ENCODE assay signal across 9 cellular contexts in genomic region chr4:158667651-158668198, GRCh38. TPM values are rescaled to one million over a fixed set of nuclear protein-coding genes. Genes with fewer than 3 reads are reported as not detected.
A peak's percentile ranks its signal among the peaks of the same experiment; 100 is the strongest.
DNase-seq lines count a peak whose midpoint lies in the region; ATAC-seq and TF ChIP-seq lines count a peak whose summit lies in the region.
"Had no signal": no experiment of that assay in that cellular context is flagged by ENCODE, and none has a peak within 500 bp of the region (broad histone marks: within the 10 kb centered on the region; RNA-seq: fewer than 3 reads in every experiment).

No MANE protein-coding gene starts in this region.

- H3K79me2 ChIP-seq in hepatocyte = peaks cover 36% of the 10 kb centered on the region

- H3K4me3 Mint-ChIP-seq in CD8-positive, alpha-beta memory T cell = no peak overlapping the region
- no peak overlapping the region for H3K4me3 Mint-ChIP-seq in WTC11

- peak overlapping the region in 1 of 8 donors; percentile 12 for H3K27ac Mint-ChIP-seq in CD8-positive, alpha-beta memory T cell
- H3K27ac Mint-ChIP-seq in WTC11 = no peak overlapping the region

- WGBS in hepatocyte (ENCODE audit: low lambda C conversion rate, missing lambda C conversion rate) = 76% methylated on average over 3 of the region's 3 CpGs

- peaks cover 9% of the 10 kb centered on the region for H3K4me1 ChIP-seq in CD8-positive, alpha-beta memory T cell (ENCODE audit: insufficient read depth, low read length)
- H3K4me1 ChIP-seq in hepatocyte (ENCODE audit: insufficient read depth) = no peaks in the 10 kb centered on the region

- no peak overlapping the region for H3K27ac ChIP-seq in CD8-positive, alpha-beta memory T cell (ENCODE audit: low read depth, low read length)
- H3K27ac ChIP-seq in hepatocyte = no peak overlapping the region
- H3K27ac ChIP-seq: epithelial cell of prostate had no signal

- no peak overlapping the region for H3K4me3 ChIP-seq in CD8-positive, alpha-beta memory T cell (ENCODE audit: low read length)
- H3K4me3 ChIP-seq in hepatocyte = no peak overlapping the region

- H2AFZ ChIP-seq in hepatocyte = no peak overlapping the region

- H3K36me3 Mint-ChIP-seq in CD8-positive, alpha-beta memory T cell = peaks cover 0 to 11% (median 0%) of the 10 kb centered on the region in 3 donors
- peaks cover 26% of the 10 kb centered on the region for H3K36me3 Mint-ChIP-seq in WTC11

- H3K9me2 ChIP-seq in hepatocyte (replicated peaks; ENCODE audit: insufficient read depth) = no peaks in the 10 kb centered on the region

- H3K4me2 ChIP-seq in hepatocyte = no peak overlapping the region

- no peaks in the 10 kb centered on the region for H3K9me3 ChIP-seq in CD8-positive, alpha-beta memory T cell (ENCODE audit: low read length)
- H3K9me3 ChIP-seq in hepatocyte (ENCODE audit: low read depth) = no peaks in the 10 kb centered on the region

- peaks cover 0 to 3% of the 10 kb centered on the region in 2 donors for H3K27me3 Mint-ChIP-seq in CD8-positive, alpha-beta memory T cell
- H3K27me3 Mint-ChIP-seq in WTC11 (ENCODE audit: low read depth) = no peaks in the 10 kb centered on the region

- no peaks in the 10 kb centered on the region for H4K20me1 ChIP-seq in hepatocyte (ENCODE audit: insufficient read depth, poor library complexity, severe bottlenecking)

- TF ChIP-seq CTCF in WTC11 (IDR thresholded peaks at IDR 0.05) (peak; percentile 72), hepatocyte (IDR thresholded peaks at IDR 0.05; ENCODE audit: poor library complexity) (peak; percentile 42)

- no peaks in the 10 kb centered on the region for H3K27me3 ChIP-seq in CD8-positive, alpha-beta memory T cell (ENCODE audit: insufficient read depth, low read length, poor library complexity, severe bottlenecking)
- H3K27me3 ChIP-seq in hepatocyte = no peaks in the 10 kb centered on the region

- CTCF ChIA-PET in CD8-positive, alpha-beta memory T cell (lab: Charles Lee) = no interaction called here
- CTCF ChIA-PET in WTC11 (lab: Charles Lee) = interaction anchor here (0.6 to 1.0 kb wide), 7 partner anchors 11 to 457 kb away, joined by 3 to 8 read pairs (median 3); partner anchors contain the start of gene TMEM144

- DNase-seq in CD8-positive, alpha-beta memory T cell = peak in 3 of 5 donors; percentile 2 to 21 (median 7)
- DNase-seq in HPDE6-E6E7 (ENCODE audit: extremely low spot score) = peak; percentile 37
- peak; percentile 33 for DNase-seq in WTC11 (ENCODE audit: low spot score)
- DNase-seq in hepatocyte (ENCODE audit: low spot score) = peak; percentile 14
- DNase-seq in anterior cingulate cortex (lab: John Stamatoyannopoulos, UW) = no peak
- DNase-seq in NCI-H748 (lab: John Stamatoyannopoulos, UW; ENCODE audit: unreplicated experiment) = no peak
- DNase-seq in cortex of kidney (lab: John Stamatoyannopoulos, UW) = no peak
- DNase-seq in NCI-H1092 treated with DMSO at 0.1 percent for 48 hours (lab: John Stamatoyannopoulos, UW) = no peak

- ATAC-seq in WTC11 = no peak

- no peaks in the 10 kb centered on the region for H3K9me3 Mint-ChIP-seq in CD8-positive, alpha-beta memory T cell
- peaks cover 6% of the 10 kb centered on the region for H3K9me3 Mint-ChIP-seq in WTC11

- POLR2A ChIA-PET in CD8-positive, alpha-beta memory T cell (lab: Charles Lee) = no interaction called here
- POLR2A ChIA-PET in WTC11 (lab: Charles Lee) = interaction anchor here (0.7 kb wide), 1 partner anchor 87 kb away, joined by 4 read pairs; no protein-coding TSS in a partner anchor

- no peaks in the 10 kb centered on the region for H3K36me3 ChIP-seq in CD8-positive, alpha-beta memory T cell (ENCODE audit: insufficient read depth, low read length)
- H3K36me3 ChIP-seq in hepatocyte (replicated peaks; ENCODE audit: insufficient read depth, low read depth) = no peaks in the 10 kb centered on the region

- peaks cover 16 to 23% (median 19%) of the 10 kb centered on the region in 3 donors for H3K4me1 Mint-ChIP-seq in CD8-positive, alpha-beta memory T cell
- peaks cover 10% of the 10 kb centered on the region for H3K4me1 Mint-ChIP-seq in WTC11

TF ChIP-seq in WTC11, 78 proteins besides CTCF, POLR2A, EP300 and RAD21:
- no peak for TF ChIP-seq TCF7 (CRISPR knock-in tag; IDR thresholded peaks at IDR 0.05; ENCODE audit: low read depth)
- TF ChIP-seq ZNF263 (CRISPR knock-in tag; IDR thresholded peaks at IDR 0.05; ENCODE audit: low read depth) = no peak
- TF ChIP-seq ETV6 (CRISPR knock-in tag; IDR thresholded peaks at IDR 0.05) = no peak
- TF ChIP-seq ZNF425 (CRISPR knock-in tag; conservative IDR thresholded peaks at IDR 0.05) = no peak
TF ChIP-seq in WTC11: peak in this region for 0.

RNA-seq across cellular contexts. Expression of gene C4orf46, which starts 4.0 kb away (rescaled TPM):
- 10 to 100 TPM; 20.0 to 22.0 TPM for total RNA-seq in CD8-positive, alpha-beta memory T cell
- 5.7 TPM for polyA plus RNA-seq in CD8-positive, alpha-beta memory T cell
- total RNA-seq in WTC11 (2021) (18.1 to 20.6 TPM (median 20.4 TPM) in 3 replicates), hepatocyte (15.8 and 18.3 TPM in 2 replicates)
- 7.3 and 9.5 TPM in 2 replicates for polyA plus RNA-seq in hepatocyte

RNA-seq across cellular contexts. Expression of gene ETFDH, which starts 4.4 kb away (rescaled TPM):
- total RNA-seq in CD8-positive, alpha-beta memory T cell = 10 to 100 TPM; 21.9 to 22.1 TPM
- 4.4 TPM for polyA plus RNA-seq in CD8-positive, alpha-beta memory T cell
- total RNA-seq in WTC11 (2021) (12.4 to 15.1 TPM (median 13.2 TPM) in 3 replicates), hepatocyte (38.4 and 40.5 TPM in 2 replicates)
- polyA plus RNA-seq in hepatocyte = 20.9 and 31.4 TPM in 2 replicates

RNA-seq across cellular contexts. Expression of gene PPID, which starts 55.5 kb away (rescaled TPM):
- 10 to 100 TPM; 58.9 to 66.8 TPM for total RNA-seq in CD8-positive, alpha-beta memory T cell
- 61.2 TPM for polyA plus RNA-seq in CD8-positive, alpha-beta memory T cell
- total RNA-seq in WTC11 (2021) = 38.3 to 40.5 TPM (median 40.3 TPM) in 3 replicates
- total RNA-seq in hepatocyte = 41.2 and 48.2 TPM in 2 replicates
- 43.1 and 49.3 TPM in 2 replicates for polyA plus RNA-seq in hepatocyte

Comparison
In these comparisons a context has a peak if more than half of its experiments do, and no peak if none do; other contexts are left out.
1. DNase-seq: peak in CD8-positive, alpha-beta memory T cell (3 of 5), HPDE6-E6E7 (single experiment), WTC11 (single experiment) and hepatocyte (single experiment); none in anterior cingulate cortex (0 of 58), NCI-H748 (single experiment), cortex of kidney (single experiment) and NCI-H1092 treated with DMSO at 0.1 percent for 48 hours (single experiment).